In genomic region chr5:76196457-76196856, GRCh38 we compare ENCODE assay signal across 31 cellular contexts.
"Had no signal": no experiment of that assay in that cellular context is flagged by ENCODE, and none has a peak within 500 bp of the region (broad histone marks: within the 10 kb centered on the region; RNA-seq: fewer than 3 reads in every experiment).

No MANE protein-coding gene starts in this region.

- H3K9me3 ChIP-seq: adrenal gland, body of pancreas, esophagus squamous epithelium, gastroesophageal sphincter had no signal

- H3K9me3 Mint-ChIP-seq: activated CD4-positive, alpha-beta memory T cell treated with anti-CD3 and anti-CD28 coated beads for 36 hours; activated CD4-positive, alpha-beta T cell treated with anti-CD3 and anti-CD28 coated beads, Interleukin-2, amount 10 ng/mL, durations not matched to agents 24 days and 14 days; activated naive CD4-positive, alpha-beta T cell treated with anti-CD3 and anti-CD28 coated beads for 36 hours; activated naive CD4-positive, alpha-beta T cell treated with anti-CD3 and anti-CD28 coated beads, Interleukin-2, amount 50 U/mL, for 24 hours; activated naive CD8-positive, alpha-beta T cell treated with anti-CD3 and anti-CD28 coated beads for 36 hours; activated naive CD8-positive, alpha-beta T cell treated with anti-CD3 and anti-CD28 coated beads, Interleukin-2, amount 50 U/mL, for 24 hours; activated T-helper 1 cell treated with anti-CD3 and anti-CD28 coated beads, Interleukin-12 subunit alpha, Interleukin-12 subunit beta, Interleukin-2, Interleukin-4 antibody, amounts not matched to agents 30 ng/mL and 10 ng/mL and 1 ng/mL, durations not matched to agents 14 hours and 24 hours and 36 hours; activated T-helper 2 cell treated with anti-CD3 and anti-CD28 coated beads, Interferon-gamma antibody, Interleukin-2, Interleukin-4, amounts not matched to agents 10 μg/mL and 5 μg/mL and 100 μg/mL, durations not matched to agents 14 hours and 24 hours and 36 hours; effector memory CD8-positive, alpha-beta T cell had no signal

- H3K4me1 Mint-ChIP-seq: activated naive CD8-positive, alpha-beta T cell treated with anti-CD3 and anti-CD28 coated beads, Interleukin-2, amount 50 U/mL, for 24 hours had no signal

- DNase-seq: activated CD4-positive, alpha-beta memory T cell treated with anti-CD3 and anti-CD28 coated beads for 36 hours; activated CD4-positive, alpha-beta T cell treated with anti-CD3 and anti-CD28 coated beads for 36 hours; activated CD4-positive, alpha-beta T cell treated with anti-CD3 and anti-CD28 coated beads, Interleukin-2, amount 10 ng/mL, durations not matched to agents 24 days and 14 days; activated CD4-positive, CD25-positive, alpha-beta regulatory T cell; activated CD4-positive, CD25-positive, alpha-beta regulatory T cell treated with anti-CD3 and anti-CD28 coated beads, Interleukin-2, amount 50 U/mL, for 72 hours; activated CD8-positive, alpha-beta memory T cell treated with anti-CD3 and anti-CD28 coated beads, Interleukin-2, amount 10 ng/mL, durations not matched to agents 7 days and 5 days; activated CD8-positive, alpha-beta memory T cell treated with anti-CD3 and anti-CD28 coated beads, Interleukin-2, amount 50 U/mL, for 4 hours; activated CD8-positive, alpha-beta T cell treated with anti-CD3 and anti-CD28 coated beads, Interleukin-2, amount 10 ng/mL, durations not matched to agents 7 days and 5 days; activated effector memory CD4-positive, alpha-beta T cell treated with anti-CD3 and anti-CD28 coated beads, Interleukin-2, amount 50 U/mL, for 16 hours; activated naive CD4-positive, alpha-beta T cell treated with anti-CD3 and anti-CD28 coated beads for 36 hours; activated naive CD8-positive, alpha-beta T cell treated with anti-CD3 and anti-CD28 coated beads for 36 hours; activated naive CD8-positive, alpha-beta T cell treated with anti-CD3 and anti-CD28 coated beads, Interleukin-2, amount 50 U/mL, for 24 hours; activated T-cell treated with anti-CD3 and anti-CD28 coated beads, Interleukin-2, amount 50 U/mL, for 1 hour; activated T-cell treated with anti-CD3 and anti-CD28 coated beads, Interleukin-2, amount 50 U/mL, for 48 hours; adrenal gland; amygdala; aorta; body of pancreas; caudate nucleus; cortex of kidney; dermis blood vessel endothelial cell; effector CD4-positive, alpha-beta T cell; effector memory CD8-positive, alpha-beta T cell; esophagus squamous epithelium; foreskin melanocyte; T-helper 2 cell had no signal

- H3K36me3 ChIP-seq: adrenal gland, esophagus squamous epithelium, gastroesophageal sphincter had no signal

- H3K27ac ChIP-seq: adrenal gland, body of pancreas, epithelial cell of prostate, esophagus squamous epithelium, gastroesophageal sphincter had no signal

- ATAC-seq: activated CD4-positive, alpha-beta T cell treated with anti-CD3 and anti-CD28 coated beads for 36 hours; activated CD8-positive, alpha-beta memory T cell treated with anti-CD3 and anti-CD28 coated beads, Interleukin-2, amount 10 ng/mL, durations not matched to agents 7 days and 5 days; activated CD8-positive, alpha-beta T cell treated with anti-CD3 and anti-CD28 coated beads, Interleukin-2, amount 10 ng/mL, durations not matched to agents 7 days and 5 days; activated naive CD8-positive, alpha-beta T cell treated with anti-CD3 and anti-CD28 coated beads, Interleukin-2, amount 50 U/mL, for 24 hours; body of pancreas; effector memory CD8-positive, alpha-beta T cell; gastroesophageal sphincter had no signal

- H3K4me3 Mint-ChIP-seq: activated CD4-positive, alpha-beta memory T cell treated with anti-CD3 and anti-CD28 coated beads for 36 hours; activated CD4-positive, alpha-beta T cell treated with anti-CD3 and anti-CD28 coated beads for 36 hours; activated CD4-positive, alpha-beta T cell treated with anti-CD3 and anti-CD28 coated beads, Interleukin-2, amount 10 ng/mL, durations not matched to agents 24 days and 14 days; activated CD8-positive, alpha-beta memory T cell treated with anti-CD3 and anti-CD28 coated beads, Interleukin-2, amount 10 ng/mL, durations not matched to agents 7 days and 5 days; activated CD8-positive, alpha-beta T cell treated with anti-CD3 and anti-CD28 coated beads, Interleukin-2, amount 10 ng/mL, durations not matched to agents 7 days and 5 days; activated naive CD4-positive, alpha-beta T cell treated with anti-CD3 and anti-CD28 coated beads for 36 hours; activated naive CD4-positive, alpha-beta T cell treated with anti-CD3 and anti-CD28 coated beads, Interleukin-2, amount 50 U/mL, for 24 hours; activated naive CD8-positive, alpha-beta T cell treated with anti-CD3 and anti-CD28 coated beads for 36 hours; activated naive CD8-positive, alpha-beta T cell treated with anti-CD3 and anti-CD28 coated beads, Interleukin-2, amount 50 U/mL, for 24 hours; activated T-helper 1 cell treated with anti-CD3 and anti-CD28 coated beads, Interleukin-12 subunit alpha, Interleukin-12 subunit beta, Interleukin-2, Interleukin-4 antibody, amounts not matched to agents 30 ng/mL and 10 ng/mL and 1 ng/mL, durations not matched to agents 14 hours and 24 hours and 36 hours; effector memory CD8-positive, alpha-beta T cell had no signal

- H3K27me3 Mint-ChIP-seq: activated naive CD8-positive, alpha-beta T cell treated with anti-CD3 and anti-CD28 coated beads for 36 hours; activated naive CD8-positive, alpha-beta T cell treated with anti-CD3 and anti-CD28 coated beads, Interleukin-2, amount 50 U/mL, for 24 hours had no signal

- H3K4me3 ChIP-seq: adrenal gland, body of pancreas, esophagus squamous epithelium, gastroesophageal sphincter had no signal

- H3K27ac Mint-ChIP-seq: activated CD4-positive, alpha-beta memory T cell treated with anti-CD3 and anti-CD28 coated beads for 36 hours; activated CD4-positive, alpha-beta T cell treated with anti-CD3 and anti-CD28 coated beads for 36 hours; activated CD4-positive, alpha-beta T cell treated with anti-CD3 and anti-CD28 coated beads, Interleukin-2, amount 10 ng/mL, durations not matched to agents 24 days and 14 days; activated CD8-positive, alpha-beta memory T cell treated with anti-CD3 and anti-CD28 coated beads, Interleukin-2, amount 10 ng/mL, durations not matched to agents 7 days and 5 days; activated CD8-positive, alpha-beta T cell treated with anti-CD3 and anti-CD28 coated beads, Interleukin-2, amount 10 ng/mL, durations not matched to agents 7 days and 5 days; activated naive CD4-positive, alpha-beta T cell treated with anti-CD3 and anti-CD28 coated beads for 36 hours; activated naive CD4-positive, alpha-beta T cell treated with anti-CD3 and anti-CD28 coated beads, Interleukin-2, amount 50 U/mL, for 24 hours; activated naive CD8-positive, alpha-beta T cell treated with anti-CD3 and anti-CD28 coated beads for 36 hours; activated naive CD8-positive, alpha-beta T cell treated with anti-CD3 and anti-CD28 coated beads, Interleukin-2, amount 50 U/mL, for 24 hours; activated T-helper 1 cell treated with anti-CD3 and anti-CD28 coated beads, Interleukin-12 subunit alpha, Interleukin-12 subunit beta, Interleukin-2, Interleukin-4 antibody, amounts not matched to agents 30 ng/mL and 10 ng/mL and 1 ng/mL, durations not matched to agents 14 hours and 24 hours and 36 hours; activated T-helper 2 cell treated with anti-CD3 and anti-CD28 coated beads, Interferon-gamma antibody, Interleukin-2, Interleukin-4, amounts not matched to agents 10 μg/mL and 5 μg/mL and 100 μg/mL, durations not matched to agents 14 hours and 24 hours and 36 hours; effector memory CD8-positive, alpha-beta T cell had no signal

- H3K27me3 ChIP-seq: adrenal gland, body of pancreas, gastroesophageal sphincter had no signal

- H3K4me1 ChIP-seq: adrenal gland, body of pancreas, gastroesophageal sphincter had no signal

- H3K36me3 Mint-ChIP-seq: activated CD4-positive, alpha-beta memory T cell treated with anti-CD3 and anti-CD28 coated beads for 36 hours; activated CD8-positive, alpha-beta memory T cell treated with anti-CD3 and anti-CD28 coated beads, Interleukin-2, amount 10 ng/mL, durations not matched to agents 7 days and 5 days; activated naive CD4-positive, alpha-beta T cell treated with anti-CD3 and anti-CD28 coated beads, Interleukin-2, amount 50 U/mL, for 24 hours; activated naive CD8-positive, alpha-beta T cell treated with anti-CD3 and anti-CD28 coated beads for 36 hours had no signal
